Comparison of ENCODE assay signal across 14 cellular contexts in the genomic region with DNA sequence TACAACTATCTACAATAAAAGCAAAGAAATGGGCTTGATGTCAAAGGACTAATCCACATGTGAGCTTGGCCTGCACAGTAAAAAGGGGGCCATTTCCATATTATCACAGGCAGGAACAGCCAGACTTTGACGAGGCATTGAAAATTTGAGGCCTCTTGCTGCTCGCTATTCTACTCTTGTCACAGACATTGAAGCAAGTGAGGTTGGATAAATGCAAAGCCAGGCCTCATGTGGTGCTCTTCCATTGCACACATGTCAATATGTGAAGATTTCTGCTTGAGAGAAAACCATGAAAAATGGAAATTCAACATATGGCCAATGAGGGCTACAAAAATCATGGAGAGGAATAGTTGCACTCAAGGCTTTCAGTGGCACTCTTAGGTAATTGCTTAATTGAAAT.
"Had no signal": no experiment of that assay in that cellular context is flagged by ENCODE, and none has a peak within 500 bp of the region (broad histone marks: within the 10 kb centered on the region; RNA-seq: fewer than 3 reads in every experiment).

No MANE protein-coding gene starts in this region.

- H3K27ac ChIP-seq: cardiac muscle cell, esophagus squamous epithelium, left lung, testis, upper lobe of right lung had no signal

- H3K4me1 ChIP-seq: left lung, testis, upper lobe of right lung had no signal

- DNase-seq: activated CD4-positive, alpha-beta memory T cell treated with anti-CD3 and anti-CD28 coated beads for 36 hours; activated CD4-positive, alpha-beta T cell treated with anti-CD3 and anti-CD28 coated beads for 1 hour; activated T-cell treated with anti-CD3 and anti-CD28 coated beads, Interleukin-2, amount 50 U/mL, for 48 hours; esophagus squamous epithelium; foreskin fibroblast; left lung; mucosa of descending colon; naive thymus-derived CD8-positive, alpha-beta T cell; stimulated activated CD4-positive, alpha-beta T cell treated with anti-CD3 and anti-CD28 coated beads, Interleukin-12 subunit alpha, Interleukin-12 subunit beta, amount 100 ng/mL, for 4 hours; testis; upper lobe of right lung had no signal

- H3K27me3 Mint-ChIP-seq: activated CD4-positive, alpha-beta memory T cell treated with anti-CD3 and anti-CD28 coated beads for 36 hours; naive thymus-derived CD8-positive, alpha-beta T cell; stimulated activated naive CD8-positive, alpha-beta T cell treated with anti-CD3 and anti-CD28 coated beads, Interleukin-15, Interleukin-2, amounts not matched to agents 100 ng/mL and 50 ng/mL, for 24 hours had no signal

- H3K36me3 Mint-ChIP-seq: activated CD4-positive, alpha-beta memory T cell treated with anti-CD3 and anti-CD28 coated beads for 36 hours had no signal

- H3K4me3 Mint-ChIP-seq: activated CD4-positive, alpha-beta memory T cell treated with anti-CD3 and anti-CD28 coated beads for 36 hours; naive thymus-derived CD8-positive, alpha-beta T cell; stimulated activated naive CD8-positive, alpha-beta T cell treated with anti-CD3 and anti-CD28 coated beads, Interleukin-15, Interleukin-2, amounts not matched to agents 100 ng/mL and 50 ng/mL, for 24 hours; T-helper 2 cell treated with Interferon-gamma antibody and Interleukin-4, amounts not matched to agents 5 μg/mL and 100 μg/mL, for 36 hours had no signal

- ATAC-seq: left lung; mucosa of descending colon; naive thymus-derived CD8-positive, alpha-beta T cell; upper lobe of right lung had no signal

- H3K4me3 ChIP-seq: cardiac muscle cell, esophagus squamous epithelium, left lung, mucosa of descending colon, testis, upper lobe of right lung had no signal

- H3K9me3 Mint-ChIP-seq: T-helper 2 cell treated with Interferon-gamma antibody and Interleukin-4, amounts not matched to agents 5 μg/mL and 100 μg/mL, for 36 hours had no signal

- H3K27me3 ChIP-seq: cardiac muscle cell, esophagus squamous epithelium, left lung, testis, upper lobe of right lung had no signal

- H3K27ac Mint-ChIP-seq: activated CD4-positive, alpha-beta memory T cell treated with anti-CD3 and anti-CD28 coated beads for 36 hours; naive thymus-derived CD8-positive, alpha-beta T cell; stimulated activated naive CD8-positive, alpha-beta T cell treated with anti-CD3 and anti-CD28 coated beads, Interleukin-15, Interleukin-2, amounts not matched to agents 100 ng/mL and 50 ng/mL, for 24 hours; T-helper 2 cell treated with Interferon-gamma antibody and Interleukin-4, amounts not matched to agents 5 μg/mL and 100 μg/mL, for 36 hours had no signal

- H3K36me3 ChIP-seq: cardiac muscle cell, esophagus squamous epithelium, left lung, upper lobe of right lung had no signal

- H3K9me3 ChIP-seq: esophagus squamous epithelium, mucosa of descending colon, testis, upper lobe of right lung had no signal
